ENCODE assay signal across 8 cellular contexts in the genomic region with DNA sequence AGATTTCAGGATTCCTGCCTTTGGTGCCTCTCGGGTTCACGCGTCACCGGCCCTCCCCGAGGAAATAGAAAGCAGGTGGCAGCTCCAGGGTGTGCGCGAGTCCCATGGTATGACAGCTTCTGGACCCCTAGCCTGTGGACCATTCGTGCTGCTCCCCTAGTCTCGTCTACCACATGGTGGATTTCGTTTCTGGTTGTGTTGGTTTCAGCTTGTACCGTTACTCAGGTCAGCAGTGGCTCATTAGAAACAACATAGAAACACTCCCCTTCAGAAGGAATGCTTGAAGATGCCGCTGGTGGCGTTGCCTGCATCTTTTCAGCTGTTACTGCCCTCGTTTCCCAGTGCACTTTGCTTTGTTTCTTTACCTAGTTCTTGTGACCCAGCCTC. TPM values are rescaled to one million over a fixed set of nuclear protein-coding genes. Genes with fewer than 3 reads are reported as not detected.
DNase-seq lines count a peak whose midpoint lies in the region; ATAC-seq and TF ChIP-seq lines count a peak whose summit lies in the region.

No MANE protein-coding gene starts in this region.

- peak overlapping the region; percentile 93; the same call in 1 of the 2 replicates for H3K27ac ChIP-seq in GM23338 (ENCODE audit: low read depth)
- peak overlapping the region; percentile 96 for H3K27ac ChIP-seq in cardiac muscle cell

- DNase-seq in activated T-cell treated with anti-CD3 and anti-CD28 coated beads for 1 hour (ENCODE audit: low read depth) (peak; percentile 4), GM23338 (ENCODE audit: low spot score) (peak; percentile 45), KG1 (lab: John Stamatoyannopoulos, UW) (peak; percentile 32), cardiac muscle cell (ENCODE audit: low read depth in 1 of 2, low spot score in 1 of 2) (peak; percentile 38 to 42), progenitor cell of endocrine pancreas (ENCODE audit: low spot score, unreplicated experiment) (no peak), NCI-H1694 (lab: John Stamatoyannopoulos, UW) (no peak)
- no peak for DNase-seq in activated T-cell treated with anti-CD3 and anti-CD28 coated beads, Interleukin-2, amount 50 U/mL, for 1 hour
- DNase-seq in activated T-helper 2 cell treated with anti-CD3 and anti-CD28 coated beads, Interferon-gamma antibody, Interleukin-2, Interleukin-4, amounts not matched to agents 10 μg/mL and 5 μg/mL and 100 μg/mL, durations not matched to agents 14 hours and 24 hours and 36 hours (ENCODE audit: low spot score), result no peak

- H3K79me2 ChIP-seq in GM23338 (replicated peaks; ENCODE audit: insufficient read depth), result peaks cover 54% of the 10 kb centered on the region

- peak overlapping the region; percentile 95 for H3K4me3 ChIP-seq in GM23338
- H3K4me3 ChIP-seq in cardiac muscle cell, result peak overlapping the region; percentile 83

- H3K4me2 ChIP-seq in GM23338, result peak overlapping the region; percentile 93

- H3K4me3 Mint-ChIP-seq in GM23338 (peak overlapping the region; percentile 95), progenitor cell of endocrine pancreas (ENCODE audit: low read depth) (peak overlapping the region; percentile 89)
- H3K4me3 Mint-ChIP-seq in activated T-helper 2 cell treated with anti-CD3 and anti-CD28 coated beads, Interferon-gamma antibody, Interleukin-2, Interleukin-4, amounts not matched to agents 10 μg/mL and 5 μg/mL and 100 μg/mL, durations not matched to agents 14 hours and 24 hours and 36 hours (ENCODE audit: low read depth), result peak overlapping the region; percentile 98

- H3K27me3 Mint-ChIP-seq in GM23338 (ENCODE audit: insufficient read depth, low read depth, poor library complexity) (peaks cover 9% of the 10 kb centered on the region), progenitor cell of endocrine pancreas (peaks cover 3% of the 10 kb centered on the region)
- no peaks in the 10 kb centered on the region for H3K27me3 Mint-ChIP-seq in activated T-helper 2 cell treated with anti-CD3 and anti-CD28 coated beads, Interferon-gamma antibody, Interleukin-2, Interleukin-4, amounts not matched to agents 10 μg/mL and 5 μg/mL and 100 μg/mL, durations not matched to agents 14 hours and 24 hours and 36 hours (ENCODE audit: low read depth)

- H3K4me1 ChIP-seq in GM23338 (ENCODE audit: insufficient read depth) (peaks cover 18% of the 10 kb centered on the region), cardiac muscle cell (ENCODE audit: low read depth) (peaks cover 14% of the 10 kb centered on the region)

- intact Hi-C loops in activated T-helper 2 cell treated with anti-CD3 and anti-CD28 coated beads, Interferon-gamma antibody, Interleukin-2, Interleukin-4, amounts not matched to agents 10 μg/mL and 5 μg/mL and 100 μg/mL, durations not matched to agents 14 hours and 24 hours and 36 hours (cut with micrococcal nuclease), result loop anchor here (2.0 kb wide), 3 partner anchors 37 to 471 kb away; no protein-coding TSS in a partner anchor

- H3K27ac Mint-ChIP-seq in GM23338 (peak overlapping the region; percentile 84), progenitor cell of endocrine pancreas (peak overlapping the region; percentile 95)
- H3K27ac Mint-ChIP-seq in activated T-helper 2 cell treated with anti-CD3 and anti-CD28 coated beads, Interferon-gamma antibody, Interleukin-2, Interleukin-4, amounts not matched to agents 10 μg/mL and 5 μg/mL and 100 μg/mL, durations not matched to agents 14 hours and 24 hours and 36 hours, result peak overlapping the region; percentile 97

- H4K20me1 ChIP-seq in GM23338 (replicated peaks; ENCODE audit: insufficient read depth), result peaks cover 4% of the 10 kb centered on the region; the same call in 1 of the 2 replicates

- H3K9me3 ChIP-seq in cardiac muscle cell (ENCODE audit: low read depth), result no peaks in the 10 kb centered on the region

- peak overlapping the region; percentile 82 for H2AFZ ChIP-seq in GM23338

- H3K27me3 ChIP-seq in GM23338 (ENCODE audit: insufficient read depth) (no peaks in the 10 kb centered on the region), cardiac muscle cell (no peaks in the 10 kb centered on the region)

- H3K36me3 Mint-ChIP-seq in GM23338 (ENCODE audit: low read depth), result peaks cover 6% of the 10 kb centered on the region; the same call in 2 of the 3 replicates
- peaks cover 25% of the 10 kb centered on the region for H3K36me3 Mint-ChIP-seq in activated T-helper 2 cell treated with anti-CD3 and anti-CD28 coated beads, Interferon-gamma antibody, Interleukin-2, Interleukin-4, amounts not matched to agents 10 μg/mL and 5 μg/mL and 100 μg/mL, durations not matched to agents 14 hours and 24 hours and 36 hours (ENCODE audit: low read depth)
- H3K36me3 Mint-ChIP-seq in progenitor cell of endocrine pancreas (ENCODE audit: insufficient read depth), result peaks cover 1% of the 10 kb centered on the region

- H3K36me3 ChIP-seq in GM23338 (ENCODE audit: insufficient read depth) (no peaks in the 10 kb centered on the region), cardiac muscle cell (no peaks in the 10 kb centered on the region)

- H3K9me3 Mint-ChIP-seq in GM23338, result no peaks in the 10 kb centered on the region
- H3K9me3 Mint-ChIP-seq in activated T-helper 2 cell treated with anti-CD3 and anti-CD28 coated beads, Interferon-gamma antibody, Interleukin-2, Interleukin-4, amounts not matched to agents 10 μg/mL and 5 μg/mL and 100 μg/mL, durations not matched to agents 14 hours and 24 hours and 36 hours, result no peaks in the 10 kb centered on the region
- H3K9me3 Mint-ChIP-seq in progenitor cell of endocrine pancreas (ENCODE audit: low read depth), result no peaks in the 10 kb centered on the region

- ATAC-seq in GM23338, result peak; percentile 42

- no peaks in the 10 kb centered on the region for H3K9me2 ChIP-seq in GM23338 (ENCODE audit: insufficient read depth)

- TF ChIP-seq CTCF in GM23338 (conservative IDR thresholded peaks at IDR 0.05; ENCODE audit: low read depth in 2 of 2) (no peak), cardiac muscle cell (IDR thresholded peaks at IDR 0.05; ENCODE audit: low read depth, low read length) (no peak), progenitor cell of endocrine pancreas (IDR thresholded peaks at IDR 0.05; ENCODE audit: unreplicated experiment) (no peak)

- H3F3A ChIP-seq in GM23338 (replicated peaks; ENCODE audit: low read depth), result no peaks in the 10 kb centered on the region

- H3K4me1 Mint-ChIP-seq in GM23338 (peaks cover 20% of the 10 kb centered on the region), progenitor cell of endocrine pancreas (ENCODE audit: low read depth) (peaks cover 20% of the 10 kb centered on the region)
- H3K4me1 Mint-ChIP-seq in activated T-helper 2 cell treated with anti-CD3 and anti-CD28 coated beads, Interferon-gamma antibody, Interleukin-2, Interleukin-4, amounts not matched to agents 10 μg/mL and 5 μg/mL and 100 μg/mL, durations not matched to agents 14 hours and 24 hours and 36 hours (ENCODE audit: low read depth), result peaks cover 36% of the 10 kb centered on the region

TF ChIP-seq in GM23338, 12 proteins besides CTCF, POLR2A, EP300 and RAD21:
- TF ChIP-seq EZH2 (IDR thresholded peaks at IDR 0.05; ENCODE audit: low read depth, unreplicated experiment), result no peak
- TF ChIP-seq CREB1 (CRISPR knock-in tag; IDR thresholded peaks at IDR 0.05; ENCODE audit: low read depth), result no peak

RNA-seq across cellular contexts. Expression of a gene that starts 0.7 kb away (rescaled TPM):
- 73.3 and 87.9 TPM in 2 replicates for total RNA-seq in GM23338 (2014; rRNA removed; shearing (Covaris generic))
- polyA plus RNA-seq in GM23338 (2016; fragmentation: Nextera tagmentation; extraction: Ambion mirVana) (49.9 and 59.3 TPM in 2 replicates), cardiac muscle cell (31.7 and 60.3 TPM in 2 replicates)
- 63.5 and 76.1 TPM in 2 replicates for total RNA-seq in activated T-helper 2 cell treated with anti-CD3 and anti-CD28 coated beads, Interferon-gamma antibody, Interleukin-2, Interleukin-4, amounts not matched to agents 10 μg/mL and 5 μg/mL and 100 μg/mL, durations not matched to agents 14 hours and 24 hours and 36 hours
- total RNA-seq in cardiac muscle cell (55.8 and 103 TPM in 2 replicates), progenitor cell of endocrine pancreas (108 and 110 TPM in 2 replicates)

RNA-seq across cellular contexts. Expression of a gene that starts 47.6 kb away (rescaled TPM):
- 130 and 144 TPM in 2 replicates for total RNA-seq in GM23338 (2014; rRNA removed; shearing (Covaris generic))
- polyA plus RNA-seq in GM23338 (2016; fragmentation: Nextera tagmentation; extraction: Ambion mirVana), result 27.3 and 36.1 TPM in 2 replicates
- total RNA-seq in activated T-helper 2 cell treated with anti-CD3 and anti-CD28 coated beads, Interferon-gamma antibody, Interleukin-2, Interleukin-4, amounts not matched to agents 10 μg/mL and 5 μg/mL and 100 μg/mL, durations not matched to agents 14 hours and 24 hours and 36 hours, result 158 and 164 TPM in 2 replicates
- 68.3 and 76.6 TPM in 2 replicates for total RNA-seq in cardiac muscle cell
- 72.7 and 97.4 TPM in 2 replicates for polyA plus RNA-seq in cardiac muscle cell
- total RNA-seq in progenitor cell of endocrine pancreas, result 98.6 and 103 TPM in 2 replicates

Comparison
In these comparisons a context has a peak if more than half of its experiments do, and no peak if none do; other contexts are left out.
1. DNase-seq: peak in activated T-cell treated with anti-CD3 and anti-CD28 coated beads for 1 hour (single experiment), GM23338 (single experiment), KG1 (single experiment) and cardiac muscle cell (2 of 2); none in activated T-cell treated with anti-CD3 and anti-CD28 coated beads, Interleukin-2, amount 50 U/mL, for 1 hour (single experiment), activated T-helper 2 cell treated with anti-CD3 and anti-CD28 coated beads, Interferon-gamma antibody, Interleukin-2, Interleukin-4, amounts not matched to agents 10 μg/mL and 5 μg/mL and 100 μg/mL, durations not matched to agents 14 hours and 24 hours and 36 hours (single experiment), progenitor cell of endocrine pancreas (single experiment) and NCI-H1694 (single experiment).
2. Peak in every context shown above with its lines, with median percentiles within 50 percentile points of each other: H3K27ac Mint-ChIP-seq and H3K4me3 Mint-ChIP-seq.